8 cellular contexts compared by ENCODE assay signal in the genomic region with DNA sequence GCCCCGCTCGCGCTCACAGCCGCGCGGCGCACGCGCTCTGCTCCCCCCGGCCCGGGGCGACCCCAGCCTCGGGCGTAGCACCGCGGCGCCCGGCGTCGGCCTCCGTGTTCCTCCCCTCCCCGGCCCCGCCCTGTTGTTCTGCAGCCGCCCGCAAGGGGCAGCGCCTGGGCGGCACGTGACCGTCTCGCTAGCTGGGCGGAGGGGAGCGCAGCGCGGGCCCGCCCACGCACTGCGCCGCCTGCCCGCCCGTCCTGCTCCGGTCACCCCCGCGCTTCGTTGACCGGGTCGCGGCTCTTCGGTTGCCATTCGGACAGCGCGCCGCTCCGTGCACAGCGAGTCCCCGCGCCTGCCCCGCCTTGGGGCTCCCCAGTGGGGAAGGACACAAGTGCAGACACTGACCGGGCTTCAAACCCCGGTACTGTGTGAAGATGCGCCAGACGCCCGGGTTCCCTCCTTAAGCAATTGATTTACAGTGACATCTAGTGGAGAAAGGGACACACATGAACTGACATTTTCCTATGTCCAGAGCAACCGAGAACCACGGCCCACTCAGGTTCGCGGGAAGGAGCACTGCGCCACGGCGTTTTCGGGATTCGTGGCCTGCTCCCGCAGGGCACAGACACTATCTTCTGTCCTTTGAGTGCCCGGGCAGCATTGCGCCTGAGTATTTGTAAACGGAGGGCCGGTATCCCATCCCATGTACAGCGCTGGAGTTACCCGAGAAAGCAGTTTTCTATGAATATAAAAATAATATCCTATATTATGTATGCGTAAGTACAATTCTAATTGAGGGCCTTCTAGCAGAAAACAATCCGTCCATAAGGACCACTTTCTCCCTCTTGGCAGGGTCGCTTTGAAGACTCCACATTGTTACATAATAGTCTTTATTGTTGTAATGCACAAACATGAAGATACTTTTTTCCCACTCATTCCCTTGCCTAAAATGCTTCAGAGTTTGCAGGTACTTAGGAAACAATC. TPM values are rescaled to one million over a fixed set of nuclear protein-coding genes. Genes with fewer than 3 reads are reported as not detected.
DNase-seq lines count a peak whose midpoint lies in the region; ATAC-seq and TF ChIP-seq lines count a peak whose summit lies in the region.

No MANE protein-coding gene starts in this region.

- no peaks in the 10 kb centered on the region for H3K36me3 ChIP-seq in right atrium auricular region
- no peaks in the 10 kb centered on the region for H3K36me3 ChIP-seq in prostate gland
- no peaks in the 10 kb centered on the region for H3K36me3 ChIP-seq in urinary bladder (ENCODE audit: insufficient read depth)

- TF ChIP-seq CTCF in GM13977 (IDR thresholded peaks at IDR 0.05; ENCODE audit: extremely low read depth, insufficient read depth, missing control alignments): peak; percentile 76
- TF ChIP-seq CTCF in right atrium auricular region (IDR thresholded peaks at IDR 0.05): peak; percentile 65 to 86
- TF ChIP-seq CTCF in prostate gland (IDR thresholded peaks at IDR 0.05): peak; percentile 86 to 97 (median 94)

- DNase-seq in GM13977 (ENCODE audit: low spot score) (peak; percentile 99), NCI-H1694 (lab: John Stamatoyannopoulos, UW) (peak; percentile 80), T-helper 17 cell (peak; percentile 92 to 95 (median 93)), anterior cingulate cortex (lab: John Stamatoyannopoulos, UW) (peak; percentile 66 to 98 (median 91)), right atrium auricular region (ENCODE audit: low spot score) (peak; percentile 90), prostate gland (ENCODE audit: low spot score) (peak; percentile 86)

- intact Hi-C loops in prostate gland (cut with DNase I): loop anchor here (1.0 to 10.0 kb wide), 3 partner anchors 48 to 306 kb away; a partner anchor contains a TSS

- H3K4me3 ChIP-seq in right atrium auricular region: peak overlapping the region; percentile 87 to 95
- peak overlapping the region; percentile 93 to 99 for H3K4me3 ChIP-seq in prostate gland
- H3K4me3 ChIP-seq in urinary bladder (ENCODE audit: low read depth, low read length): peak overlapping the region; percentile 95

- TF ChIP-seq POLR2A in prostate gland (IDR thresholded peaks at IDR 0.05): peak; percentile 32

- peak overlapping the region; percentile 95 for H3K4me3 Mint-ChIP-seq in T-helper 17 cell

- H3K27ac ChIP-seq in right atrium auricular region (peak overlapping the region; percentile 95 to 99), prostate gland (peak overlapping the region; percentile 97 to 99), urinary bladder (ENCODE audit: low read depth) (peak overlapping the region; percentile 98)

- ATAC-seq in HG02938 (IDR thresholded peaks at IDR 0.05; ENCODE audit: unreplicated experiment) (peak; percentile 73), T-helper 17 cell (peak; percentile 90)

- H3K27me3 ChIP-seq in right atrium auricular region: no peaks in the 10 kb centered on the region
- H3K27me3 ChIP-seq in prostate gland (replicated peaks; ENCODE audit: insufficient read depth): no peaks in the 10 kb centered on the region

- H3K27me3 Mint-ChIP-seq in T-helper 17 cell: peaks cover 12% of the 10 kb centered on the region

- peaks cover 35% of the 10 kb centered on the region for H3K4me1 Mint-ChIP-seq in T-helper 17 cell

- peak overlapping the region; percentile 91 for H3K27ac Mint-ChIP-seq in T-helper 17 cell

- in situ Hi-C loops in GM13977 (cut with MboI; ENCODE audit: low pct_unique_long_range_greater_than_20kb, low sequenced_read_pairs, unreplicated experiment): loop anchor here (25.0 kb wide), 1 partner anchor 303 kb away; a partner anchor contains a TSS

- no peaks in the 10 kb centered on the region for H3K9me3 ChIP-seq in T-helper 17 cell (ENCODE audit: control insufficient read depth, low read length, poor library complexity, severe bottlenecking)
- H3K9me3 ChIP-seq in right atrium auricular region: no peaks in the 10 kb centered on the region
- no peaks in the 10 kb centered on the region for H3K9me3 ChIP-seq in prostate gland

- 2% methylated on average over 75 of the region's 81 CpGs for WGBS in prostate gland
- WGBS in urinary bladder: 2% methylated on average over 80 of the region's 81 CpGs

- H3K4me1 ChIP-seq in right atrium auricular region (peaks cover 0 to 35% of the 10 kb centered on the region in 2 donors), prostate gland (replicated peaks) (peaks cover 5% of the 10 kb centered on the region), urinary bladder (ENCODE audit: insufficient read depth) (peaks cover 2% of the 10 kb centered on the region)

- H3K36me3 Mint-ChIP-seq in T-helper 17 cell (ENCODE audit: low read depth): peaks cover 4% of the 10 kb centered on the region

RNA-seq across cellular contexts. Expression of a gene that starts 0.6 kb away (rescaled TPM):
- total RNA-seq in T-helper 17 cell (10 to 100 TPM; 41.7 to 47.3 TPM), right atrium auricular region (10 to 100 TPM; 22.3 to 26.4 TPM), prostate gland (10 to 100 TPM; 49.5 to 63.5 TPM), urinary bladder (134 TPM)
- polyA plus RNA-seq in urinary bladder: 21.0 TPM

Comparison
In these comparisons a context has a peak if more than half of its experiments do, and no peak if none do; other contexts are left out.
1. Peak in every context shown above with its lines: DNase-seq, ATAC-seq, H3K4me3 ChIP-seq and H3K27ac ChIP-seq.